In the genomic region with DNA sequence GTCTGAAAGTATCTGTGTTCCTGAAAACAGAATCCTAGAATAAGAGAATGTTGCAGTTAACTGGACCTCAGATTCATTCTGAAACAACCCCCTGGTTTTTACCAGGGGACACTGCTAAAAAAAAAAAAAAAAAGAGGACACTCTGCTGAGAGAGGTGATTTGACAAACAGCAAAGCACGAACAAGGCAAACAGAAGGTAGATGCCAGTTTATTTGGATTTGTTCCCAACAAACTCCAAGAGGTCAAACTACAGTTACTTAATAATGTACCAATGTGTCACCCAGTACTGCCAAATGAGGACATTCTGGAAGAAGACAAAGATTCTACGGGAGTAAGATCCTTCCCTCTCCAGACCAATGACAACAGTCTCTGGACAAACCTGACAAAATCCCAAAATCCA, we compare ENCODE assay signal across 24 cellular contexts. TPM values are rescaled to one million over a fixed set of nuclear protein-coding genes. Genes with fewer than 3 reads are reported as not detected.
DNase-seq lines count a peak whose midpoint lies in the region; ATAC-seq, FAIRE-seq and TF ChIP-seq lines count a peak whose summit lies in the region.
"Had no signal": no experiment of that assay in that cellular context is flagged by ENCODE, and none has a peak within 500 bp of the region (broad histone marks: within the 10 kb centered on the region; RNA-seq: fewer than 3 reads in every experiment).

No MANE protein-coding gene starts in this region.

- ATAC-seq in PC-3 (no peak), HepG2 (no peak)
- ATAC-seq: CD8-positive, alpha-beta T cell; K562; SK-N-SH treated with all-trans-retinoic acid at 6 μM for 48 hours had no signal

- CTCF ChIA-PET in PC-3 (lab: Charles Lee) (no interaction called here), HepG2 (lab: Yijun Ruan, JAX; ENCODE audit: low intra/inter-chr PET ratio, low total read pairs) (no interaction called here)

- H3K27me3 ChIP-seq in PC-3 (ENCODE audit: low read length) (no peaks in the 10 kb centered on the region), HepG2 (ENCODE audit: control insufficient read depth in 1 of 2, insufficient read depth in 2 of 2, low read length in 2 of 2) (no peaks in the 10 kb centered on the region), prostate gland (replicated peaks; ENCODE audit: insufficient read depth) (no peaks in the 10 kb centered on the region)

- FAIRE-seq in HepG2 (lab: Jason Lieb, UNC): no peak
- FAIRE-seq: GM12891, GM18507, K562, RCC 7860 had no signal

- H3K79me2 ChIP-seq in PC-3 (ENCODE audit: low read length) (no peaks in the 10 kb centered on the region), HepG2 (ENCODE audit: insufficient read depth, low read length) (no peaks in the 10 kb centered on the region)

- TF ChIP-seq POLR2A in HepG2 (IDR thresholded peaks at IDR 0.05; ENCODE audit: insufficient read depth in 1 of 2, low read depth in 2 of 2, low read length in 2 of 2) (no peak), prostate gland (IDR thresholded peaks at IDR 0.05) (no peak)

- H3K9me2 ChIP-seq in PC-3 (replicated peaks; ENCODE audit: low read length): no peaks in the 10 kb centered on the region

- H4K20me1 ChIP-seq in PC-3 (ENCODE audit: low read length) (no peaks in the 10 kb centered on the region), HepG2 (ENCODE audit: insufficient read depth, low read length) (no peaks in the 10 kb centered on the region)

- H3F3A ChIP-seq in PC-3 (ENCODE audit: low read length, unreplicated experiment): no peaks in the 10 kb centered on the region

- BruUV-seq in PC-3 (replicated peaks; lab: Mats Ljungman, UMichigan) (no TSS peak), HepG2 (replicated peaks; lab: Mats Ljungman, UMichigan) (no TSS peak)

- in situ Hi-C loops in HepG2 (cut with HindIII; ENCODE audit: extremely low pct_ligation_motif_present, low pct_unique_long_range_greater_than_20kb): no loop called here

- no peak for TF ChIP-seq RAD21 in HepG2 (CRISPR knock-in tag; IDR thresholded peaks at IDR 0.05)

- DNase-seq in NCI-H1105 treated with DMSO at 0.1 percent for 48 hours (lab: John Stamatoyannopoulos, UW) (peak; percentile 42), NCI-H1105 (lab: John Stamatoyannopoulos, UW) (no peak), PC-3 (peak; percentile 33), HepG2 (ENCODE audit: low spot score) (peak; percentile 32), prostate gland (ENCODE audit: low spot score) (no peak), SK-N-DZ (ENCODE audit: low spot score) (no peak), CD1c-positive myeloid dendritic cell (ENCODE audit: extremely low spot score) (no peak), 8988T (no peak)
- DNase-seq: Calu3; CD8-positive, alpha-beta T cell; GF-D8; NCI-H187; NCI-H226; NCI-H526; NK-92 treated with Interleukin-12 subunit alpha and Interleukin-12 subunit beta, amount 100 ng/mL, for 24 hours; SHP77 had no signal

- POLR2A ChIA-PET in PC-3 (lab: Charles Lee; ENCODE audit: unreplicated experiment) (no interaction called here), HepG2 (lab: Yijun Ruan, JAX) (no interaction called here)

- intact Hi-C loops in PC-3 (cut with micrococcal nuclease) (loop anchor here (1.0 kb wide), 1 partner anchor 34 kb away; no protein-coding TSS in a partner anchor), HepG2 (cut with micrococcal nuclease; ENCODE audit: unreplicated experiment) (no loop called here), prostate gland (cut with DNase I) (no loop called here)

- H3K27ac ChIP-seq in PC-3 (ENCODE audit: low read length) (peak overlapping the region; percentile 20; the same call in 1 of the 2 replicates), HepG2 (ENCODE audit: extremely low read length, insufficient read depth, low read length) (peak overlapping the region; percentile 53), prostate gland (peak overlapping the region; percentile 22 to 35)

- H2AFZ ChIP-seq in PC-3 (ENCODE audit: low read length) (peak overlapping the region; percentile 69; the same call in 1 of the 2 replicates), HepG2 (ENCODE audit: low read length) (no peak overlapping the region)

- H3K9me3 ChIP-seq in PC-3 (ENCODE audit: low read length) (no peaks in the 10 kb centered on the region), HepG2 (ENCODE audit: low read length) (no peaks in the 10 kb centered on the region), prostate gland (no peaks in the 10 kb centered on the region)

- TF ChIP-seq CTCF in PC-3 (conservative IDR thresholded peaks at IDR 0.05; ENCODE audit: low read depth, low read length) (no peak), HepG2 (CRISPR knock-in tag; IDR thresholded peaks at IDR 0.05) (no peak), prostate gland (IDR thresholded peaks at IDR 0.05) (no peak)

- H3K9ac ChIP-seq in PC-3 (ENCODE audit: low read length) (no peak overlapping the region), HepG2 (ENCODE audit: insufficient read depth, low read depth, low read length) (peak overlapping the region; percentile 48; the same call in 1 of the 2 replicates)

- peaks cover 26% of the 10 kb centered on the region for H3K4me1 ChIP-seq in PC-3 (ENCODE audit: insufficient read depth, low read length)
- peaks cover 48% of the 10 kb centered on the region for H3K4me1 ChIP-seq in HepG2 (ENCODE audit: insufficient read depth, low read length)
- H3K4me1 ChIP-seq in prostate gland (replicated peaks): peaks cover 5% of the 10 kb centered on the region

- WGBS in HepG2 (ENCODE audit: low lambda C conversion rate): 0% methylated on average over 2 of the region's 2 CpGs
- 14% methylated on average over 2 of the region's 2 CpGs for WGBS in prostate gland

- H3K36me3 ChIP-seq in PC-3 (ENCODE audit: low read depth, low read length) (no peaks in the 10 kb centered on the region), HepG2 (replicated peaks in 1 of 2; ENCODE audit: control insufficient read depth in 1 of 2, insufficient read depth in 2 of 2, low read length in 2 of 2) (no peaks in the 10 kb centered on the region), prostate gland (no peaks in the 10 kb centered on the region)

- TF ChIP-seq EP300 in HepG2 (IDR thresholded peaks at IDR 0.05; ENCODE audit: low read depth in 2 of 2, low read length in 2 of 2): peak in 1 of 2 experiments; percentile 6; a peak in 1 of 4 replicates
- TF ChIP-seq EP300 in HepG2 (CRISPR knock-in tag; IDR thresholded peaks at IDR 0.05; ENCODE audit: borderline replicate concordance): no peak

- no peak overlapping the region for H3K4me3 ChIP-seq in PC-3 (ENCODE audit: low read length)
- H3K4me3 ChIP-seq in HepG2 (replicated peaks in 1 of 3; ENCODE audit: insufficient read depth in 1 of 3, low read depth in 2 of 3, low read length in 3 of 3): peak overlapping the region; percentile 4 to 61 (median 48); a peak in 3 of 6 replicates
- H3K4me3 ChIP-seq in prostate gland: no peak overlapping the region
- H3K4me3 ChIP-seq: K562 had no signal

- peak overlapping the region; percentile 58 for H3K4me2 ChIP-seq in PC-3 (ENCODE audit: low read length)
- peak overlapping the region; percentile 86 for H3K4me2 ChIP-seq in HepG2 (ENCODE audit: low read depth, low read length)

RNA-seq across cellular contexts. Expression of a gene that starts 40.6 kb away (rescaled TPM):
- not detected in 2 replicates for total RNA-seq in PC-3 (2014; rRNA removed)
- total RNA-seq in HepG2 (2016; rRNA removed; fragmentation: Illumina TruSeq; extraction: Trizol): not detected in 2 replicates
- not detected in 2 replicates for total RNA-seq in HepG2 (2016; cell fraction: cytosol; rRNA removed; fragmentation: Illumina TruSeq; extraction: Trizol; ENCODE audit: low read depth)
- not detected in 2 replicates for total RNA-seq in HepG2 (2016; cell fraction: insoluble cytoplasmic fraction; rRNA removed; fragmentation: Illumina TruSeq; extraction: Trizol)
- total RNA-seq in HepG2 (2016; cell fraction: membrane; rRNA removed; fragmentation: Illumina TruSeq; extraction: Trizol): not detected in 2 replicates
- total RNA-seq in HepG2 (2016; cell fraction: nucleus; rRNA removed; fragmentation: Illumina TruSeq; extraction: Trizol): not detected in 2 replicates
- polyA plus RNA-seq in HepG2 (2011; rRNA removed): 0.04 and 0.16 TPM in 2 replicates
- 0.12 TPM in 2 replicates for polyA plus RNA-seq in HepG2 (2011; cell fraction: cytosol; rRNA removed)
- 0.16 and 0.26 TPM in 2 replicates for polyA plus RNA-seq in HepG2 (2011; cell fraction: nucleus; rRNA removed)
- 0.32 and 0.34 TPM in 2 replicates for polyA plus RNA-seq in HepG2 (2012)
- not detected in 2 replicates for polyA plus RNA-seq in HepG2 (2016; cell fraction: cytosol; fragmentation: Illumina TruSeq; extraction: Trizol; ENCODE audit: low read depth)
- polyA plus RNA-seq in HepG2 (2016; cell fraction: insoluble cytoplasmic fraction; fragmentation: Illumina TruSeq; extraction: Trizol; ENCODE audit: low read depth): not detected in 2 replicates
- polyA plus RNA-seq in HepG2 (2016; cell fraction: membrane; fragmentation: Illumina TruSeq; extraction: Trizol; ENCODE audit: low read depth): not detected in 2 replicates
- polyA plus RNA-seq in HepG2 (2016; cell fraction: nucleus; fragmentation: Illumina TruSeq; extraction: Trizol; ENCODE audit: insufficient read depth, low read depth): not detected in 2 replicates
- 0.26 TPM in 1 of 2 replicates, not detected in the other for polyA minus RNA-seq in HepG2 (2011; rRNA and poly(A)+ RNA removed; ENCODE audit: low replicate concordance)
- polyA minus RNA-seq in HepG2 (2011; cell fraction: cytosol; rRNA and poly(A)+ RNA removed): not detected in 2 replicates
- polyA minus RNA-seq in HepG2 (2011; cell fraction: nucleus; rRNA and poly(A)+ RNA removed): not detected in 2 replicates
- 1 to 10 TPM in 1 of 2 donors, not detected in 1; 2.7 TPM for total RNA-seq in prostate gland
- polyA plus RNA-seq in SK-N-DZ (2014; cell fraction: cytosol; rRNA removed): 0.80 and 0.95 TPM in 2 replicates
- polyA plus RNA-seq in SK-N-DZ (2014; cell fraction: nucleus; rRNA removed): 0.40 and 1.0 TPM in 2 replicates
- total RNA-seq: A172; Calu3; CD8-positive, alpha-beta T cell; H4; K562 had no signal
- polyA plus RNA-seq: BJ, K562 had no signal

Comparison
In these comparisons a context has a peak if more than half of its experiments do, and no peak if none do; other contexts are left out.
1. DNase-seq: peak in NCI-H1105 treated with DMSO at 0.1 percent for 48 hours (single experiment), PC-3 (single experiment) and HepG2 (single experiment); none in NCI-H1105 (single experiment), prostate gland (single experiment), SK-N-DZ (single experiment), CD1c-positive myeloid dendritic cell (single experiment) and 8988T (single experiment).
2. H3K4me3 ChIP-seq: peak in HepG2 (3 of 3); none in PC-3 (single experiment) and prostate gland (0 of 2).
3. Peak in every context shown above with its lines, with median percentiles within 50 percentile points of each other: H3K27ac ChIP-seq.